19 cellular contexts compared by ENCODE assay signal in the genomic region with DNA sequence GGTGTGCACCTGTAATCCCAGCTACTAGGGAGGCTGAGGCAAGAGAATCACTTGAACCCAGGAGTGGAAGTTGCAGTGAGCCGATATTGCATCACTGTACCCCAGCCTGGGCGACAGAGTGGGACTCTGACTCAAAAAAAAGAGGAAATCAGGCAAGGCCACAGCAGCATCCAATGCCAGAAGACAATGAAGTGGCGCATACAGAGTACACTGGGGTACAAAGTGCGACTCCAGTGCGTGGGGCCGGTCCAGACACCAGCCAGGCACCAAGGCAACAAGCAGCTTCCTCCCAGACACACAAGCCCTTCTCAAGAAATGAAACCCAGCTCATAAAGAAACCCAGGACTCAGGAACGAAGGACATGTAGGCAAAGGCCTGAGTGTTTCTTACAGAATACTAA. TPM values are rescaled to one million over a fixed set of nuclear protein-coding genes. Genes with fewer than 3 reads are reported as not detected.
DNase-seq lines count a peak whose midpoint lies in the region; ATAC-seq and TF ChIP-seq lines count a peak whose summit lies in the region.
"Had no signal": no experiment of that assay in that cellular context is flagged by ENCODE, and none has a peak within 500 bp of the region (broad histone marks: within the 10 kb centered on the region; RNA-seq: fewer than 3 reads in every experiment).

No MANE protein-coding gene starts in this region.

- CTCF ChIA-PET in PC-9 (lab: Charles Lee) = no interaction called here

- H4K20me1 ChIP-seq in PC-9 (ENCODE audit: insufficient read depth) = no peaks in the 10 kb centered on the region

- H3K9me3 ChIP-seq in sigmoid colon (no peaks in the 10 kb centered on the region), PC-9 (ENCODE audit: insufficient read depth, low read depth) (no peaks in the 10 kb centered on the region)
- H3K9me3 ChIP-seq: BE2C had no signal

- H3K4me3 ChIP-seq in sigmoid colon (no peak overlapping the region), PC-9 (no peak overlapping the region)

- intact Hi-C loops in sigmoid colon (cut with DNase I) = no loop called here
- intact Hi-C loops in PC-9 (cut with micrococcal nuclease; ENCODE audit: unreplicated experiment) = no loop called here

- no peaks in the 10 kb centered on the region for H3K79me2 ChIP-seq in PC-9 (ENCODE audit: low read depth)

- no peaks in the 10 kb centered on the region for H3F3A ChIP-seq in PC-9 (ENCODE audit: insufficient read depth, low read depth)

- no peak overlapping the region for H3K4me2 ChIP-seq in PC-9

- no TSS peak for BruUV-seq in PC-9 (replicated peaks; lab: Mats Ljungman, UMichigan)

- no peaks in the 10 kb centered on the region for H3K27me3 Mint-ChIP-seq in activated T-cell treated with anti-CD3 and anti-CD28 coated beads, Interleukin-2, amount 50 U/mL, for 72 hours (ENCODE audit: low read depth)
- H3K27me3 Mint-ChIP-seq: activated naive CD4-positive, alpha-beta T cell treated with anti-CD3 and anti-CD28 coated beads, Interleukin-2, amount 50 U/mL, for 24 hours; T-cell had no signal

- no peak overlapping the region for H3K4me3 Mint-ChIP-seq in activated T-cell treated with anti-CD3 and anti-CD28 coated beads, Interleukin-2, amount 50 U/mL, for 72 hours
- H3K4me3 Mint-ChIP-seq: activated naive CD4-positive, alpha-beta T cell treated with anti-CD3 and anti-CD28 coated beads, Interleukin-2, amount 50 U/mL, for 24 hours; T-cell had no signal

- no peak overlapping the region for H3K27ac Mint-ChIP-seq in activated T-cell treated with anti-CD3 and anti-CD28 coated beads, Interleukin-2, amount 50 U/mL, for 72 hours
- H3K27ac Mint-ChIP-seq: activated naive CD4-positive, alpha-beta T cell treated with anti-CD3 and anti-CD28 coated beads, Interleukin-2, amount 50 U/mL, for 24 hours; T-cell had no signal

- no peaks in the 10 kb centered on the region for H3K9me3 Mint-ChIP-seq in activated T-cell treated with anti-CD3 and anti-CD28 coated beads, Interleukin-2, amount 50 U/mL, for 72 hours
- H3K9me3 Mint-ChIP-seq: activated naive CD4-positive, alpha-beta T cell treated with anti-CD3 and anti-CD28 coated beads, Interleukin-2, amount 50 U/mL, for 24 hours; T-cell had no signal

- DNase-seq in Kasumi-1 (lab: John Stamatoyannopoulos, UW) (peak; percentile 9 to 20), SKM-1 (lab: John Stamatoyannopoulos, UW; ENCODE audit: unreplicated experiment) (peak; percentile 9), left lobe of liver (ENCODE audit: low spot score) (no peak), sigmoid colon (peak; percentile 66), PC-9 (no peak), NCI-H82 treated with DMSO at 0.1 percent for 48 hours (lab: John Stamatoyannopoulos, UW; ENCODE audit: unreplicated experiment) (no peak)
- no peak for DNase-seq in activated T-cell treated with anti-CD3 and anti-CD28 coated beads, Interleukin-2, amount 50 U/mL, for 72 hours
- DNase-seq: activated CD4-positive, alpha-beta T cell treated with anti-CD3 and anti-CD28 coated beads, Interleukin-2, amount 50 U/mL, for 4 hours; activated T-cell treated with anti-CD3 and anti-CD28 coated beads, Interleukin-2, amount 50 U/mL, for 1 hour; BE2C; H7; KG1; left cardiac atrium; NCI-H1105; NCI-H82; T-cell had no signal

- peak; percentile 77 for ATAC-seq in left lobe of liver
- ATAC-seq in HG03095 (IDR thresholded peaks at IDR 0.05; ENCODE audit: unreplicated experiment) = no peak
- no peak for ATAC-seq in activated T-cell treated with anti-CD3 and anti-CD28 coated beads, Interleukin-2, amount 50 U/mL, for 72 hours (replicated peaks in 1 of 2)
- ATAC-seq: T-cell had no signal

- H3K27ac ChIP-seq in sigmoid colon = no peak overlapping the region
- H3K27ac ChIP-seq in PC-9 = no peak overlapping the region
- H3K27ac ChIP-seq: VCaP had no signal

- H3K4me1 Mint-ChIP-seq in activated T-cell treated with anti-CD3 and anti-CD28 coated beads, Interleukin-2, amount 50 U/mL, for 72 hours (ENCODE audit: low read depth) = no peaks in the 10 kb centered on the region
- H3K4me1 Mint-ChIP-seq: activated naive CD4-positive, alpha-beta T cell treated with anti-CD3 and anti-CD28 coated beads, Interleukin-2, amount 50 U/mL, for 24 hours; T-cell had no signal

- no peaks in the 10 kb centered on the region for H3K9me2 ChIP-seq in PC-9 (ENCODE audit: insufficient read depth)

- no peak overlapping the region for H2AFZ ChIP-seq in PC-9

- WGBS in sigmoid colon, 2 donors = 72 to 79% methylated on average over 7 of the region's 7 CpGs

- H3K36me3 ChIP-seq in sigmoid colon (peaks cover 0 to 30% (median 3%) of the 10 kb centered on the region in 4 donors), PC-9 (ENCODE audit: low read depth) (no peaks in the 10 kb centered on the region)

- no peak for TF ChIP-seq POLR2A in sigmoid colon (IDR thresholded peaks at IDR 0.05)

- no peaks in the 10 kb centered on the region for H3K27me3 ChIP-seq in sigmoid colon
- no peaks in the 10 kb centered on the region for H3K27me3 ChIP-seq in PC-9 (ENCODE audit: insufficient read depth, low read depth)
- H3K27me3 ChIP-seq: BE2C had no signal

- POLR2A ChIA-PET in PC-9 (lab: Charles Lee; ENCODE audit: unreplicated experiment) = no interaction called here

- no peaks in the 10 kb centered on the region for H3K36me3 Mint-ChIP-seq in activated T-cell treated with anti-CD3 and anti-CD28 coated beads, Interleukin-2, amount 50 U/mL, for 72 hours (ENCODE audit: insufficient read depth in 2 of 2)
- H3K36me3 Mint-ChIP-seq: activated naive CD4-positive, alpha-beta T cell treated with anti-CD3 and anti-CD28 coated beads, Interleukin-2, amount 50 U/mL, for 24 hours; T-cell had no signal

- no peak for TF ChIP-seq EP300 in sigmoid colon (IDR thresholded peaks at IDR 0.05)

- TF ChIP-seq CTCF in sigmoid colon (IDR thresholded peaks at IDR 0.05) (no peak), PC-9 (conservative IDR thresholded peaks at IDR 0.05) (no peak)

- H3K4me1 ChIP-seq in sigmoid colon (no peaks in the 10 kb centered on the region), PC-9 (replicated peaks; ENCODE audit: insufficient read depth) (no peaks in the 10 kb centered on the region)
- H3K4me1 ChIP-seq: BE2C had no signal

RNA-seq across cellular contexts. Expression of gene TTC7B, which starts 28.2 kb away (rescaled TPM):
- 32.4 TPM for total RNA-seq in left lobe of liver
- 10 to 100 TPM; 46.8 to 70.9 (median 61.2) TPM for total RNA-seq in sigmoid colon
- 1 to 10 TPM; 5.5 to 9.2 (median 6.0) TPM for polyA plus RNA-seq in sigmoid colon
- 6.8 and 8.9 TPM in 2 replicates for total RNA-seq in PC-9 (2021)
- 10 to 100 TPM in 1 of 2 donors, 1 to 10 TPM in 1; 9.2 to 10.7 TPM for total RNA-seq in activated T-cell treated with anti-CD3 and anti-CD28 coated beads, Interleukin-2, amount 50 U/mL, for 72 hours

Comparison
In these comparisons a context has a peak if more than half of its experiments do, and no peak if none do; other contexts are left out.
1. DNase-seq: peak in Kasumi-1 (2 of 2), SKM-1 (single experiment) and sigmoid colon (single experiment); none in left lobe of liver (single experiment), PC-9 (0 of 2), activated T-cell treated with anti-CD3 and anti-CD28 coated beads, Interleukin-2, amount 50 U/mL, for 72 hours (0 of 2) and NCI-H82 treated with DMSO at 0.1 percent for 48 hours (single experiment).